ENCODE assay signal across 9 cellular contexts in genomic region chr13:69565334-69565733, GRCh38.
A peak's percentile ranks its signal among the peaks of the same experiment; 100 is the strongest.
DNase-seq lines count a peak whose midpoint lies in the region; ATAC-seq lines count a peak whose summit lies in the region.
"Had no signal": no experiment of that assay in that cellular context is flagged by ENCODE, and none has a peak within 500 bp of the region (broad histone marks: within the 10 kb centered on the region; RNA-seq: fewer than 3 reads in every experiment).

No MANE protein-coding gene starts in this region.

- H3K4me3 ChIP-seq in mesendoderm (ENCODE audit: low read length): no peak overlapping the region

- no peaks in the 10 kb centered on the region for H3K27me3 ChIP-seq in mesendoderm (ENCODE audit: insufficient read depth, low read length, poor library complexity)
- H3K27me3 ChIP-seq: neutrophil had no signal

- H2BK120ac ChIP-seq in mesendoderm (ENCODE audit: low read depth, low read length): no peak overlapping the region

- ATAC-seq in HG03103 (IDR thresholded peaks at IDR 0.05; ENCODE audit: low read depth, unreplicated experiment) (peak; percentile 85), Right ventricle myocardium superior (ENCODE audit: poor library complexity) (no peak)

- H3K79me2 ChIP-seq in mesendoderm (ENCODE audit: control insufficient read depth, insufficient read depth, low read length): no peaks in the 10 kb centered on the region

- H3K79me1 ChIP-seq in mesendoderm (ENCODE audit: low read length): no peaks in the 10 kb centered on the region

- no peaks in the 10 kb centered on the region for H3K4me1 ChIP-seq in mesendoderm (ENCODE audit: control insufficient read depth, low read depth, low read length)

- H3K9ac ChIP-seq in mesendoderm (ENCODE audit: low read length): no peak overlapping the region

- no peak overlapping the region for H2BK15ac ChIP-seq in mesendoderm (replicated peaks; ENCODE audit: low read depth)

- no peak overlapping the region for H4K8ac ChIP-seq in mesendoderm (ENCODE audit: low read depth, low read length)

- H3K56ac ChIP-seq in mesendoderm (ENCODE audit: low read length): no peak overlapping the region

- peak; percentile 10 to 61 for DNase-seq in NCI-H526 (lab: John Stamatoyannopoulos, UW)
- no peak for DNase-seq in NCI-H526 treated with DMSO at 0.1 percent for 48 hours (lab: John Stamatoyannopoulos, UW)
- peak; percentile 17 to 25 for DNase-seq in SHP77 (lab: John Stamatoyannopoulos, UW)
- DNase-seq in mesendoderm: peak; percentile 78
- no peak for DNase-seq in NCI-H1092 treated with DMSO at 0.1 percent for 48 hours (lab: John Stamatoyannopoulos, UW)
- no peak for DNase-seq in Right ventricle myocardium superior
- DNase-seq in CD1c-positive myeloid dendritic cell (ENCODE audit: extremely low spot score): no peak

- H3K27ac ChIP-seq in mesendoderm (ENCODE audit: low read depth, low read length): no peak overlapping the region
- H3K27ac ChIP-seq: neutrophil had no signal

- H3K4ac ChIP-seq in mesendoderm (ENCODE audit: low read depth, low read length): no peak overlapping the region

- intact Hi-C loops in Right ventricle myocardium superior (cut with DNase I): no loop called here

- no peak overlapping the region for H2BK5ac ChIP-seq in mesendoderm (ENCODE audit: low read length)

- WGBS in mesendoderm (ENCODE audit: extremely low coverage, insufficient coverage, low lambda C conversion rate): no CpG with 5 or more reads among the region's 4 CpGs

- no peak overlapping the region for H3K18ac ChIP-seq in mesendoderm (ENCODE audit: low read length)

- no peak overlapping the region for H2AK5ac ChIP-seq in mesendoderm (ENCODE audit: low read length)

- H3K4me2 ChIP-seq in mesendoderm (ENCODE audit: low read length): no peak overlapping the region

- H3K23ac ChIP-seq in mesendoderm (ENCODE audit: low read length): no peak overlapping the region

- H4K5ac ChIP-seq in mesendoderm (ENCODE audit: low read length): no peak overlapping the region

- H3K36me3 ChIP-seq in mesendoderm (ENCODE audit: control insufficient read depth, insufficient read depth, low read length): no peaks in the 10 kb centered on the region
- H3K36me3 ChIP-seq: neutrophil had no signal

Comparison
In these comparisons a context has a peak if more than half of its experiments do, and no peak if none do; other contexts are left out.
1. DNase-seq: peak in NCI-H526 (2 of 2), SHP77 (2 of 2) and mesendoderm (single experiment); none in NCI-H526 treated with DMSO at 0.1 percent for 48 hours (single experiment), NCI-H1092 treated with DMSO at 0.1 percent for 48 hours (single experiment), Right ventricle myocardium superior (single experiment) and CD1c-positive myeloid dendritic cell (single experiment).